In genomic region chr17:65137076-65137935, GRCh38 we compare ENCODE assay signal across 8 cellular contexts.
DNase-seq lines count a peak whose midpoint lies in the region; ATAC-seq and TF ChIP-seq lines count a peak whose summit lies in the region.

TSS of gene RGS9 (plus strand) at chr17:65137370. CDS start at chr17:65137541, 171 bp downstream.

- DNase-seq in SKM-1 treated with dmso at 0.1 percent for 144 hours (lab: John Stamatoyannopoulos, UW; ENCODE audit: unreplicated experiment) (peak; percentile 46), SKM-1 (lab: John Stamatoyannopoulos, UW; ENCODE audit: unreplicated experiment) (no peak), NCI-H2081 (lab: John Stamatoyannopoulos, UW) (peak; percentile 91 to 92), cardiac fibroblast (ENCODE audit: low read depth in 2 of 2) (peak; percentile 59 to 67), islet precursor cell (peak; percentile 97)
- DNase-seq in stimulated activated CD4-positive, alpha-beta T cell treated with anti-CD3 and anti-CD28 coated beads, Interleukin-12 subunit alpha, Interleukin-12 subunit beta, amount 100 ng/mL, for 48 hours (ENCODE audit: low read depth in 2 of 3, low spot score in 1 of 3) = peak; percentile 49 to 68 (median 64)

- peak; percentile 98 for ATAC-seq in HG02981 (IDR thresholded peaks at IDR 0.05; ENCODE audit: unreplicated experiment)

- TF ChIP-seq CTCF in WI38 (IDR thresholded peaks at IDR 0.05; ENCODE audit: low read depth, low read length) (peak; percentile 95), cardiac fibroblast (IDR thresholded peaks at IDR 0.05; ENCODE audit: low read depth, low read length) (peak; percentile 55)

- H3K4me3 ChIP-seq in WI38 (ENCODE audit: low read depth, low read length) (peak within 1 kb of the TSS; percentile 45), cardiac fibroblast (replicated peaks in 1 of 2; ENCODE audit: low read depth in 2 of 2, low read length in 2 of 2) (peak within 1 kb of the TSS; percentile 24 to 31)
